8 cellular contexts compared by ENCODE assay signal in the genomic region with DNA sequence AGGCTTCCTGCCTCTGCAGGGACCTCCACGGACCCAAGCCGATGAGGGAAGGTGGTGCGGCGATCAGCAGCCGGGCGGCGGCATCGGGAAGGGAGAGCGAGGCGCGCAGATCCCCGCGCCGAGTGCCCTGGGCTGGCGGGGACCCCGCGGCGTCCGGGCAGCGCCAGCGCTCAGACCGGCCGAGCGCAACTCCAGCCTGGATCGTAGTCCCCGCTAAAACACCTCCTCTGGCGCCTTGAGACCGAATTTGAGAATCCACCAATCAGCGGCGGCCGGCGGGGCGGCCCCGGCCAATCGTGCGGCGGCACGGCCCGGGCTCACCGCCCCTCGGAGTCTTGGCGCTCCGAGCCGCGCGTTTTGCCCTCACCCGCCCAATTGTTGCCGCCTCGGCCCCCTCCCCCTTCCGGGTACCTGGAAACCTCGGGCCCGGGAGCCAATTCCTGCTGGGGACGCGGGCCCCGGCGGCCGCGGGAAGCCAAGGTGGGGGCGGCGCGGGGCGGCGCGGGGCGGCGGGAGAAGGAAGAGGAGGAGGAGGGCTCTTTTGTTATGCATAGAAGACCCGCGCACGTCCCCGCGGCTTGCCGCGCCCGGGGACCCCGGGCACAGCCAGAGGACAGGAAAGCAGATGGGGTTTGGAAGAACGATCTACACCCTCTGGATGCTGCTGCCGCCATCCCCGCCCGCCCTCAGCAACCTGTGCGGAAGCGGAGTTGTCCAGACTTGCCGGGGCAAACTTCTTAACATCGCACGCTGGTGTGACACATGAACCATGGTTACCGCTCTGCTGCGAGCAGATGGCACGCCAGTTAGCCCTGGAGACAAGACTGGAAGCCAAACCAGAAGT. TPM values are rescaled to one million over a fixed set of nuclear protein-coding genes. Genes with fewer than 3 reads are reported as not detected.
DNase-seq lines count a peak whose midpoint lies in the region; ATAC-seq and TF ChIP-seq lines count a peak whose summit lies in the region.

A gene with protein sequence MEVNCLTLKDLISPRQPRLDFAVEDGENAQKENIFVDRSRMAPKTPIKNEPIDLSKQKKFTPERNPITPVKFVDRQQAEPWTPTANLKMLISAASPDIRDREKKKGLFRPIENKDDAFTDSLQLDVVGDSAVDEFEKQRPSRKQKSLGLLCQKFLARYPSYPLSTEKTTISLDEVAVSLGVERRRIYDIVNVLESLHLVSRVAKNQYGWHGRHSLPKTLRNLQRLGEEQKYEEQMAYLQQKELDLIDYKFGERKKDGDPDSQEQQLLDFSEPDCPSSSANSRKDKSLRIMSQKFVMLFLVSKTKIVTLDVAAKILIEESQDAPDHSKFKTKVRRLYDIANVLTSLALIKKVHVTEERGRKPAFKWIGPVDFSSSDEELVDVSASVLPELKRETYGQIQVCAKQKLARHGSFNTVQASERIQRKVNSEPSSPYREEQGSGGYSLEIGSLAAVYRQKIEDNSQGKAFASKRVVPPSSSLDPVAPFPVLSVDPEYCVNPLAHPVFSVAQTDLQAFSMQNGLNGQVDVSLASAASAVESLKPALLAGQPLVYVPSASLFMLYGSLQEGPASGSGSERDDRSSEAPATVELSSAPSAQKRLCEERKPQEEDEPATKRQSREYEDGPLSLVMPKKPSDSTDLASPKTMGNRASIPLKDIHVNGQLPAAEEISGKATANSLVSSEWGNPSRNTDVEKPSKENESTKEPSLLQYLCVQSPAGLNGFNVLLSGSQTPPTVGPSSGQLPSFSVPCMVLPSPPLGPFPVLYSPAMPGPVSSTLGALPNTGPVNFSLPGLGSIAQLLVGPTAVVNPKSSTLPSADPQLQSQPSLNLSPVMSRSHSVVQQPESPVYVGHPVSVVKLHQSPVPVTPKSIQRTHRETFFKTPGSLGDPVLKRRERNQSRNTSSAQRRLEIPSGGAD (minus strand): TSS at position 209 of the 844 bp plus-strand sequence. CDS start 934 bp downstream, outside the sequence.

- no peak for TF ChIP-seq CTCF in PC-3 (conservative IDR thresholded peaks at IDR 0.05; ENCODE audit: low read depth, low read length)
- no peak for TF ChIP-seq CTCF in esophagus muscularis mucosa (IDR thresholded peaks at IDR 0.05)

- BruUV-seq in PC-3 (replicated peaks; lab: Mats Ljungman, UMichigan) = TSS peak; percentile 17

- H3K36me3 ChIP-seq in PC-3 (ENCODE audit: low read depth, low read length) = peaks cover 19% of the 10 kb centered on the region
- no peaks in the 10 kb centered on the region for H3K36me3 ChIP-seq in esophagus muscularis mucosa
- no peaks in the 10 kb centered on the region for H3K36me3 ChIP-seq in muscle layer of duodenum (ENCODE audit: control insufficient read depth in 1 of 2, insufficient read depth in 2 of 2, low read length in 2 of 2)

- TF ChIP-seq POLR2A in esophagus muscularis mucosa (IDR thresholded peaks at IDR 0.05; ENCODE audit: low read depth) = no peak

- peak within 1 kb of the TSS; percentile 98 for H3K9ac ChIP-seq in PC-3 (ENCODE audit: low read length)

- TF ChIP-seq EP300 in esophagus muscularis mucosa (IDR thresholded peaks at IDR 0.05) = no peak

- peaks cover 35% of the 10 kb centered on the region for H3K4me1 ChIP-seq in PC-3 (ENCODE audit: insufficient read depth, low read length)
- H3K4me1 ChIP-seq in esophagus muscularis mucosa = peaks cover 10 to 17% (median 15%) of the 10 kb centered on the region in 4 donors
- H3K4me1 ChIP-seq in muscle layer of duodenum (ENCODE audit: control insufficient read depth in 1 of 2, insufficient read depth in 2 of 2, low read length in 2 of 2) = peaks cover 0 to 9% of the 10 kb centered on the region in 2 donors

- peaks cover 44% of the 10 kb centered on the region for H3K79me2 ChIP-seq in PC-3 (ENCODE audit: low read length)

- intact Hi-C loops in PC-3 (cut with micrococcal nuclease) (loop anchor here (1.0 to 10.0 kb wide), 4 partner anchors 37 to 259 kb away; no protein-coding TSS in a partner anchor), esophagus muscularis mucosa (cut with DNase I) (no loop called here)

- no peaks in the 10 kb centered on the region for H3K27me3 ChIP-seq in PC-3 (ENCODE audit: low read length)
- peaks cover 0 to 29% (median 7%) of the 10 kb centered on the region in 4 donors for H3K27me3 ChIP-seq in esophagus muscularis mucosa
- no peaks in the 10 kb centered on the region for H3K27me3 ChIP-seq in muscle layer of duodenum (ENCODE audit: low read depth, low read length)

- H3F3A ChIP-seq in PC-3 (ENCODE audit: low read length, unreplicated experiment) = no peaks in the 10 kb centered on the region

- H3K4me3 ChIP-seq in Jurkat, Clone E6-1 (ENCODE audit: low read length) = peak within 1 kb of the TSS; percentile 85
- H3K4me3 ChIP-seq in PC-3 (ENCODE audit: low read length) (peak within 1 kb of the TSS; percentile 94), esophagus muscularis mucosa (peak within 1 kb of the TSS; percentile 66 to 78 (median 68)), muscle layer of duodenum (ENCODE audit: low read depth in 1 of 2, low read length in 2 of 2) (peak within 1 kb of the TSS; percentile 77 to 92)

- H2AFZ ChIP-seq in PC-3 (ENCODE audit: low read length) = peak within 1 kb of the TSS; percentile 83

- DNase-seq in DMS53 treated with DMSO at 0.1 percent for 48 hours (lab: John Stamatoyannopoulos, UW; ENCODE audit: unreplicated experiment) (peak; percentile 93), PC-3 (peak; percentile 97), esophagus muscularis mucosa (ENCODE audit: extremely low spot score) (peak; percentile 93)
- DNase-seq in Jurkat, Clone E6-1 (ENCODE audit: low read depth, low spot score) = peak; percentile 89
- peak; percentile 80 for DNase-seq in activated T-cell treated with anti-CD3 and anti-CD28 coated beads, Interleukin-2, amount 50 U/mL, for 1 hour
- DNase-seq in stimulated activated CD8-positive, alpha-beta memory T cell treated with anti-CD3 and anti-CD28 coated beads, Interleukin-7, amount 100 ng/mL, for 24 hours (ENCODE audit: low read depth) = peak; percentile 69

- ATAC-seq in GM21723 (IDR thresholded peaks at IDR 0.05; ENCODE audit: unreplicated experiment) (peak; percentile 74), PC-3 (peak; percentile 83)

- CTCF ChIA-PET in PC-3 (lab: Charles Lee) = no interaction called here

- peak within 1 kb of the TSS; percentile 89 for H3K4me2 ChIP-seq in PC-3 (ENCODE audit: low read length)

- no peaks in the 10 kb centered on the region for H3K9me2 ChIP-seq in PC-3 (replicated peaks; ENCODE audit: low read length)

- peak within 1 kb of the TSS; percentile 84 for H3K27ac ChIP-seq in PC-3 (ENCODE audit: low read length)
- H3K27ac ChIP-seq in esophagus muscularis mucosa (replicated peaks in 1 of 4) = peak within 1 kb of the TSS in 3 of 4 donors; percentile 9 to 52 (median 23)
- H3K27ac ChIP-seq in muscle layer of duodenum (ENCODE audit: low read length) = no peak within 1 kb of the TSS

- H3K9me3 ChIP-seq in PC-3 (ENCODE audit: low read length) (no peaks in the 10 kb centered on the region), esophagus muscularis mucosa (no peaks in the 10 kb centered on the region), muscle layer of duodenum (ENCODE audit: control insufficient read depth in 1 of 2, low read length in 2 of 2) (no peaks in the 10 kb centered on the region)

- WGBS in esophagus muscularis mucosa = 0% methylated on average over 3 of the region's 87 CpGs

- H4K20me1 ChIP-seq in PC-3 (ENCODE audit: low read length) = 0 out of 2 replicates have a peak, but pooled peaks cover 6% of the 10 kb centered on the region

- POLR2A ChIA-PET in PC-3 (lab: Charles Lee; ENCODE audit: unreplicated experiment) = interaction anchor here (0.7 kb wide), 1 partner anchor 43 kb away, joined by 3 read pairs; no protein-coding TSS in a partner anchor

RNA-seq across cellular contexts. Expression of the gene that starts here (rescaled TPM):
- 15.0 TPM for polyA plus RNA-seq in Jurkat, Clone E6-1 (2012; ENCODE audit: insufficient read depth, insufficient read length)
- total RNA-seq in PC-3 (2014; rRNA removed) (17.2 and 19.0 TPM in 2 replicates), esophagus muscularis mucosa (not detected)

Comparison
In these comparisons a context has a peak if more than half of its experiments do, and no peak if none do; other contexts are left out.
1. RNA of the gene that starts here (total RNA-seq): 17.2 to 19.0 TPM in PC-3; not detected in esophagus muscularis mucosa; every median in the first group is over 10 times any median in the second.
2. Peak in DNase-seq, H3K4me3 ChIP-seq and H3K27ac ChIP-seq in esophagus muscularis mucosa; RNA of the gene not detected or under 1 TPM.
3. Peak in every context shown above with its lines, with median percentiles within 50 percentile points of each other: DNase-seq and H3K4me3 ChIP-seq.